8 cellular contexts compared by ENCODE assay signal in genomic region chr15:40081691-40082194, GRCh38. TPM values are rescaled to one million over a fixed set of nuclear protein-coding genes. Genes with fewer than 3 reads are reported as not detected.
A peak's percentile ranks its signal among the peaks of the same experiment; 100 is the strongest.
DNase-seq lines count a peak whose midpoint lies in the region; ATAC-seq lines count a peak whose summit lies in the region.

No MANE protein-coding gene starts in this region.

- H3K14ac ChIP-seq in neuronal stem cell (ENCODE audit: low read length): no peak overlapping the region

- ATAC-seq in activated T-helper 17 cell treated with anti-CD3 and anti-CD28 coated beads, Interleukin-2, amount 50 U/mL, for 72 hours (replicated peaks): no peak
- peak; percentile 96 for ATAC-seq in Right ventricle myocardium inferior

- no peak overlapping the region for H4K91ac ChIP-seq in neuronal stem cell (ENCODE audit: low read depth, low read length, poor library complexity)

- H3K27me3 ChIP-seq in BLaER1: no peaks in the 10 kb centered on the region
- peaks cover 23% of the 10 kb centered on the region for H3K27me3 ChIP-seq in HUES48 (ENCODE audit: control insufficient read depth, insufficient read depth, low read length)
- peaks cover 0 to 13% (median 0%) of the 10 kb centered on the region in 3 experiments for H3K27me3 ChIP-seq in neuronal stem cell (ENCODE audit: control insufficient read depth in 3 of 3, insufficient read depth in 3 of 3, low read depth in 1 of 3, low read length in 3 of 3)
- peaks cover 6% of the 10 kb centered on the region for H3K27me3 ChIP-seq in effector memory CD4-positive, alpha-beta T cell (replicated peaks; ENCODE audit: control insufficient read depth, insufficient read depth, low read length, poor library complexity, severe bottlenecking)

- H3K4ac ChIP-seq in neuronal stem cell (ENCODE audit: low read length): no peak overlapping the region

- peaks cover 27% of the 10 kb centered on the region for H3K27me3 Mint-ChIP-seq in activated T-helper 17 cell treated with anti-CD3 and anti-CD28 coated beads, Interleukin-2, amount 50 U/mL, for 72 hours

- H3K18ac ChIP-seq in neuronal stem cell (ENCODE audit: low read length): peak overlapping the region; percentile 90

- H2AK5ac ChIP-seq in neuronal stem cell (ENCODE audit: low read depth, low read length): no peak overlapping the region

- no peaks in the 10 kb centered on the region for H4K20me1 ChIP-seq in BLaER1

- no peak overlapping the region for H2BK120ac ChIP-seq in neuronal stem cell (ENCODE audit: low read depth, low read length)

- no peaks in the 10 kb centered on the region for H3K36me3 Mint-ChIP-seq in activated T-helper 17 cell treated with anti-CD3 and anti-CD28 coated beads, Interleukin-2, amount 50 U/mL, for 72 hours (ENCODE audit: low read depth)

- H3K27ac ChIP-seq in BLaER1: peak overlapping the region; percentile 66
- H3K27ac ChIP-seq in HUES48 (ENCODE audit: low read depth, low read length): peak overlapping the region; percentile 67
- H3K27ac ChIP-seq in neuronal stem cell (replicated peaks; ENCODE audit: low read length): peak overlapping the region; percentile 41
- no peak overlapping the region for H3K27ac ChIP-seq in effector memory CD4-positive, alpha-beta T cell (ENCODE audit: insufficient read depth, low read length, poor library complexity, severe bottlenecking)

- peak overlapping the region; percentile 33 for H3K4me3 Mint-ChIP-seq in activated T-helper 17 cell treated with anti-CD3 and anti-CD28 coated beads, Interleukin-2, amount 50 U/mL, for 72 hours

- H3K9me3 Mint-ChIP-seq in activated T-helper 17 cell treated with anti-CD3 and anti-CD28 coated beads, Interleukin-2, amount 50 U/mL, for 72 hours: no peaks in the 10 kb centered on the region

- H3K9ac ChIP-seq in BLaER1 (peak overlapping the region; percentile 69), HUES48 (ENCODE audit: low read depth, low read length) (peak overlapping the region; percentile 41; the same call in 1 of the 2 replicates), neuronal stem cell (ENCODE audit: low read depth, low read length, poor library complexity) (peak overlapping the region; percentile 65)

- H3K79me1 ChIP-seq in neuronal stem cell (ENCODE audit: low read depth, low read length): no peaks in the 10 kb centered on the region

- no CpG with 5 or more reads among the region's 12 CpGs for WGBS in neuronal stem cell (ENCODE audit: extremely low coverage in 2 of 2, insufficient read length in 2 of 2, insufficient replicate concordance in 1 of 2), 2 donors

- no peak overlapping the region for H2BK5ac ChIP-seq in neuronal stem cell (ENCODE audit: low read length)

- peak overlapping the region; percentile 23; the same call in 1 of the 2 replicates for H3K4me3 ChIP-seq in BLaER1
- peak overlapping the region; percentile 25 for H3K4me3 ChIP-seq in HUES48 (ENCODE audit: low read depth, low read length)
- H3K4me3 ChIP-seq in neuronal stem cell (ENCODE audit: low read length in 2 of 2): peak overlapping the region in 1 of 2 donors; percentile 39
- no peak overlapping the region for H3K4me3 ChIP-seq in effector memory CD4-positive, alpha-beta T cell (ENCODE audit: insufficient read depth, low read depth, low read length, poor library complexity, severe bottlenecking)

- DNase-seq in Right ventricle myocardium inferior (ENCODE audit: missing footprints) (peak; percentile 87), neuronal stem cell (ENCODE audit: low spot score) (peak; percentile 84), NCI-H187 treated with DMSO at 0.1 percent for 48 hours (lab: John Stamatoyannopoulos, UW) (no peak), DMS53 (lab: John Stamatoyannopoulos, UW) (no peak)
- no peak for DNase-seq in effector memory CD4-positive, alpha-beta T cell

- no peak overlapping the region for H3K27ac Mint-ChIP-seq in activated T-helper 17 cell treated with anti-CD3 and anti-CD28 coated beads, Interleukin-2, amount 50 U/mL, for 72 hours

- no peak overlapping the region for H2BK15ac ChIP-seq in neuronal stem cell (ENCODE audit: low read length)

- no peak overlapping the region for H4K8ac ChIP-seq in neuronal stem cell (ENCODE audit: low read depth, low read length)

- peak overlapping the region; percentile 79 for H2BK12ac ChIP-seq in neuronal stem cell (ENCODE audit: low read length)

- peak overlapping the region; percentile 78 for H3K4me2 ChIP-seq in BLaER1
- peak overlapping the region; percentile 47 for H3K4me2 ChIP-seq in neuronal stem cell (ENCODE audit: insufficient read depth, low read length, poor library complexity, severe bottlenecking)

- H3K9me3 ChIP-seq in BLaER1 (no peaks in the 10 kb centered on the region), HUES48 (ENCODE audit: control insufficient read depth, insufficient read depth, low read length) (no peaks in the 10 kb centered on the region), neuronal stem cell (replicated peaks in 1 of 2; ENCODE audit: control insufficient read depth in 2 of 2, insufficient read depth in 1 of 2, low read depth in 1 of 2, low read length in 2 of 2) (peaks cover 0 to 2% of the 10 kb centered on the region in 2 donors)
- no peaks in the 10 kb centered on the region for H3K9me3 ChIP-seq in effector memory CD4-positive, alpha-beta T cell (ENCODE audit: control insufficient read depth, low read length)

- no peak overlapping the region for H3K23ac ChIP-seq in neuronal stem cell (ENCODE audit: low read depth, low read length, poor library complexity)

- peak overlapping the region; percentile 78 for H2AFZ ChIP-seq in neuronal stem cell (ENCODE audit: low read length)

- H3K4me1 Mint-ChIP-seq in activated T-helper 17 cell treated with anti-CD3 and anti-CD28 coated beads, Interleukin-2, amount 50 U/mL, for 72 hours: peaks cover 10% of the 10 kb centered on the region

- peaks cover 37% of the 10 kb centered on the region for H3K4me1 ChIP-seq in BLaER1
- peaks cover 19% of the 10 kb centered on the region for H3K4me1 ChIP-seq in HUES48 (ENCODE audit: control insufficient read depth, insufficient read depth, low read length)
- peaks cover 13 to 21% of the 10 kb centered on the region in 2 donors for H3K4me1 ChIP-seq in neuronal stem cell (ENCODE audit: control insufficient read depth in 2 of 2, insufficient read depth in 1 of 2, low read depth in 1 of 2, low read length in 2 of 2)
- no peaks in the 10 kb centered on the region for H3K4me1 ChIP-seq in effector memory CD4-positive, alpha-beta T cell (ENCODE audit: control insufficient read depth, insufficient read depth, low read length, poor library complexity, severe bottlenecking)

- intact Hi-C loops in Right ventricle myocardium inferior (cut with DNase I): no loop called here

- H3K36me3 ChIP-seq in BLaER1 (no peaks in the 10 kb centered on the region), HUES48 (ENCODE audit: control insufficient read depth, insufficient read depth, low read length) (no peaks in the 10 kb centered on the region), neuronal stem cell (replicated peaks in 1 of 2; ENCODE audit: control insufficient read depth in 2 of 2, insufficient read depth in 2 of 2, low read length in 2 of 2) (no peaks in the 10 kb centered on the region)
- no peaks in the 10 kb centered on the region for H3K36me3 ChIP-seq in effector memory CD4-positive, alpha-beta T cell (ENCODE audit: control insufficient read depth, insufficient read depth, low read length)

RNA-seq across cellular contexts. Expression of gene BMF, which starts 26.9 kb away (rescaled TPM):
- total RNA-seq in activated T-helper 17 cell treated with anti-CD3 and anti-CD28 coated beads, Interleukin-2, amount 50 U/mL, for 72 hours: 10 to 100 TPM in 1 of 2 donors, 1 to 10 TPM in 1; 3.2 to 19.3 TPM
- 3.2 TPM for total RNA-seq in Right ventricle myocardium inferior
- polyA plus RNA-seq in neuronal stem cell (2013, experiment 1 of 2): 6.6 TPM
- polyA plus RNA-seq in neuronal stem cell (2013, experiment 2 of 2): 6.6 TPM

RNA-seq across cellular contexts. Expression of gene SRP14, which starts 42.8 kb away (rescaled TPM):
- total RNA-seq in activated T-helper 17 cell treated with anti-CD3 and anti-CD28 coated beads, Interleukin-2, amount 50 U/mL, for 72 hours: 100 to 1,000 TPM; 121 to 140 TPM
- total RNA-seq in Right ventricle myocardium inferior: 232 TPM
- 655 TPM for polyA plus RNA-seq in neuronal stem cell (2013, experiment 1 of 2)
- 647 TPM for polyA plus RNA-seq in neuronal stem cell (2013, experiment 2 of 2)

Comparison
In these comparisons a context has a peak if more than half of its experiments do, and no peak if none do; other contexts are left out.
1. DNase-seq: peak in Right ventricle myocardium inferior (single experiment) and neuronal stem cell (single experiment); none in NCI-H187 treated with DMSO at 0.1 percent for 48 hours (single experiment), effector memory CD4-positive, alpha-beta T cell (0 of 3) and DMS53 (single experiment).
2. Peak in every context shown above with its lines, with median percentiles within 50 percentile points of each other: H3K9ac ChIP-seq.